In the genomic region with DNA sequence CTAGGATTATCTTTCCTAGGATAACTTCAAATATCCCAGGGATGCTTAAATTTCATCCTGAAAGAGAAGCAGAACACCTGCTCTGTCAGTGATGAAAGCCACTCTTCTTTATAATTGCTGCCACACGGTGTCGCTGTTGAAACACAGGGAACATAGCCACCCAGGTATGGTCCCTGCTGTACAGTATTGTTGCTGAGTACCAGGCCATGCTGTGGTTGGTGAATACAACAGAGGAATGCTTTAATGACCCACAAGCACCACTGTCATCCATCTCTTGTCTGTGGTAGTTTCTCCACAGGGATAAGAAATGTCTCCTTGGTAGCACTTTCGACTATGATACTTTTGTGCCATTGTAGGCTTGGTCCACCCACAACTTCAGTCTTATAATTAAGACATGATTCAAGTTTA, we compare ENCODE assay signal across 8 cellular contexts.
DNase-seq lines count a peak whose midpoint lies in the region; ATAC-seq and TF ChIP-seq lines count a peak whose summit lies in the region.

No MANE protein-coding gene starts in this region.

- H3K27me3 ChIP-seq in lung (ENCODE audit: control insufficient read depth, insufficient read depth) = no peaks in the 10 kb centered on the region

- H3K4me1 Mint-ChIP-seq in activated CD4-positive, alpha-beta T cell treated with anti-CD3 and anti-CD28 coated beads, Interleukin-2, amount 10 ng/mL, durations not matched to agents 24 days and 14 days = no peaks in the 10 kb centered on the region

- CTCF ChIA-PET in AG04449 (lab: Yijun Ruan, JAX) = interaction anchor here (0.9 to 5.3 kb wide), 25 partner anchors 11 to 291 kb away, joined by 3 to 73 read pairs (median 7); no protein-coding TSS in a partner anchor

- no peaks in the 10 kb centered on the region for H3K36me3 ChIP-seq in lung (ENCODE audit: control insufficient read depth in 2 of 2, insufficient read depth in 2 of 2, low read length in 2 of 2)

- no peak overlapping the region for H3K4me3 ChIP-seq in AG04449 (ENCODE audit: low read depth, low read length)
- H3K4me3 ChIP-seq in lung = no peak overlapping the region

- peak; percentile 67 for TF ChIP-seq CTCF in AG04449 (IDR thresholded peaks at IDR 0.05; ENCODE audit: insufficient read depth, low read length, missing control alignments)
- peak; percentile 70 for TF ChIP-seq CTCF in lung (IDR thresholded peaks at IDR 0.05; ENCODE audit: control extremely low read depth, extremely low read depth)

- no peaks in the 10 kb centered on the region for H3K36me3 Mint-ChIP-seq in activated CD4-positive, alpha-beta T cell treated with anti-CD3 and anti-CD28 coated beads, Interleukin-2, amount 10 ng/mL, durations not matched to agents 24 days and 14 days (ENCODE audit: low read depth)

- H3K27me3 Mint-ChIP-seq in activated CD4-positive, alpha-beta T cell treated with anti-CD3 and anti-CD28 coated beads, Interleukin-2, amount 10 ng/mL, durations not matched to agents 24 days and 14 days = peaks cover 40% of the 10 kb centered on the region

- intact Hi-C loops in activated CD4-positive, alpha-beta T cell treated with anti-CD3 and anti-CD28 coated beads, Interleukin-2, amount 10 ng/mL, durations not matched to agents 24 days and 14 days (cut with micrococcal nuclease) = loop anchor here (1.0 to 5.0 kb wide), 6 partner anchors 71 to 267 kb away; partner anchors contain the start of gene STARD3NL

- ATAC-seq in GM18511 (IDR thresholded peaks at IDR 0.05; ENCODE audit: unreplicated experiment) (peak; percentile 81), HG03135 (IDR thresholded peaks at IDR 0.05; ENCODE audit: unreplicated experiment) (peak; percentile 71), lung (ENCODE audit: insufficient read depth, low FRiP score) (peak; percentile 62)

- 30 to 32% methylated on average over 3 of the region's 3 CpGs for WGBS in lung, 2 donors

- H3K9me3 Mint-ChIP-seq in activated CD4-positive, alpha-beta T cell treated with anti-CD3 and anti-CD28 coated beads, Interleukin-2, amount 10 ng/mL, durations not matched to agents 24 days and 14 days = no peaks in the 10 kb centered on the region

- no peak overlapping the region for H3K27ac ChIP-seq in lung (ENCODE audit: low read depth in 1 of 2, low read length in 1 of 2)

- no peaks in the 10 kb centered on the region for H3K4me1 ChIP-seq in lung (ENCODE audit: control insufficient read depth in 2 of 2, insufficient read depth in 2 of 2, low read length in 2 of 2)

- DNase-seq in AG04449 (ENCODE audit: low read depth, low spot score) (no peak), NCI-H345 (lab: John Stamatoyannopoulos, UW) (peak; percentile 76), dermis microvascular lymphatic vessel endothelial cell (ENCODE audit: low read depth in 2 of 2) (peak; percentile 41 to 61), lung (ENCODE audit: low spot score) (peak; percentile 68)
- peak; percentile 90 for DNase-seq in activated CD4-positive, alpha-beta T cell treated with anti-CD3 and anti-CD28 coated beads, Interleukin-2, amount 10 ng/mL, durations not matched to agents 24 days and 14 days
- DNase-seq in stimulated activated CD8-positive, alpha-beta memory T cell treated with anti-CD3 and anti-CD28 coated beads, Interleukin-15, amount 100 ng/mL, for 1 hour (ENCODE audit: low read depth) = peak; percentile 51

- H3K27ac Mint-ChIP-seq in activated CD4-positive, alpha-beta T cell treated with anti-CD3 and anti-CD28 coated beads, Interleukin-2, amount 10 ng/mL, durations not matched to agents 24 days and 14 days = no peak overlapping the region

- no peak overlapping the region for H3K4me3 Mint-ChIP-seq in activated CD4-positive, alpha-beta T cell treated with anti-CD3 and anti-CD28 coated beads, Interleukin-2, amount 10 ng/mL, durations not matched to agents 24 days and 14 days

- no peaks in the 10 kb centered on the region for H3K9me3 ChIP-seq in lung (ENCODE audit: control insufficient read depth in 2 of 2, insufficient read depth in 1 of 2, low read length in 1 of 2)

- POLR2A ChIA-PET in AG04449 (lab: Yijun Ruan, JAX) = no interaction called here
